1 cellular context compared by ENCODE assay signal in genomic region chr13:98978280-98978679, GRCh38.
TF ChIP-seq lines count a peak whose summit lies in the region.

No MANE protein-coding gene starts in this region.

TF ChIP-seq in SK-N-SH, 30 proteins besides CTCF, POLR2A, EP300 and RAD21 (continued from another document):
- TF ChIP-seq USF2 (IDR thresholded peaks at IDR 0.05; ENCODE audit: borderline replicate concordance, low read depth, low read length): no peak
- no peak for TF ChIP-seq GABPA (IDR thresholded peaks at IDR 0.05; ENCODE audit: low read depth)
- peak; percentile 59; the same call in 1 of the 2 replicates for TF ChIP-seq MAX (IDR thresholded peaks at IDR 0.05; ENCODE audit: low read depth)
- TF ChIP-seq POLR2AphosphoS5 (IDR thresholded peaks at IDR 0.05; ENCODE audit: low read depth, low read length): no peak
- TF ChIP-seq EZH2phosphoT487 (IDR thresholded peaks at IDR 0.05; ENCODE audit: borderline replicate concordance, low read depth): no peak
- TF ChIP-seq ELF1 (IDR thresholded peaks at IDR 0.05): no peak
- TF ChIP-seq TCF12 (IDR thresholded peaks at IDR 0.05): peak; percentile 90
- TF ChIP-seq MXI1 (IDR thresholded peaks at IDR 0.05; ENCODE audit: low read depth, low read length): no peak
- TF ChIP-seq USF1 (IDR thresholded peaks at IDR 0.05; ENCODE audit: borderline replicate concordance, low read depth): no peak
- TF ChIP-seq FOSL2 (IDR thresholded peaks at IDR 0.05; ENCODE audit: borderline replicate concordance, low read depth): peak; percentile 71
- no peak for TF ChIP-seq FOXJ3 (CRISPR knock-in tag; IDR thresholded peaks at IDR 0.05)
- no peak for TF ChIP-seq ZBTB33 (IDR thresholded peaks at IDR 0.05; ENCODE audit: borderline replicate concordance, low read depth)
- TF ChIP-seq FOXM1 (IDR thresholded peaks at IDR 0.05; ENCODE audit: low read depth): no peak
- no peak for TF ChIP-seq REST (IDR thresholded peaks at IDR 0.05; ENCODE audit: low read depth, low read length)
- TF ChIP-seq GATA2 (CRISPR knock-in tag; IDR thresholded peaks at IDR 0.05): no peak
- no peak for TF ChIP-seq MEF2A (IDR thresholded peaks at IDR 0.05; ENCODE audit: borderline replicate concordance, low read depth)
- peak; percentile 77 for TF ChIP-seq JUND (IDR thresholded peaks at IDR 0.05)
- TF ChIP-seq NFIC (IDR thresholded peaks at IDR 0.05; ENCODE audit: borderline replicate concordance): peak; percentile 79
- no peak for TF ChIP-seq NRF1 (IDR thresholded peaks at IDR 0.05; ENCODE audit: low read depth, low read length)
- no peak for TF ChIP-seq CHD2 (IDR thresholded peaks at IDR 0.05; ENCODE audit: low read length, partially characterized antibody)
- TF ChIP-seq TAF1 (IDR thresholded peaks at IDR 0.05; ENCODE audit: borderline replicate concordance, low read depth, low read length): no peak
- TF ChIP-seq RXRA (IDR thresholded peaks at IDR 0.05; ENCODE audit: borderline replicate concordance, low read depth): no peak
- TF ChIP-seq PBX3 (IDR thresholded peaks at IDR 0.05): peak; percentile 85
- no peak for TF ChIP-seq RFX5 (IDR thresholded peaks at IDR 0.05; ENCODE audit: low read length)
- no peak for TF ChIP-seq YY1 (IDR thresholded peaks at IDR 0.05; ENCODE audit: low read depth)
